8 cellular contexts compared by ENCODE assay signal in the genomic region with DNA sequence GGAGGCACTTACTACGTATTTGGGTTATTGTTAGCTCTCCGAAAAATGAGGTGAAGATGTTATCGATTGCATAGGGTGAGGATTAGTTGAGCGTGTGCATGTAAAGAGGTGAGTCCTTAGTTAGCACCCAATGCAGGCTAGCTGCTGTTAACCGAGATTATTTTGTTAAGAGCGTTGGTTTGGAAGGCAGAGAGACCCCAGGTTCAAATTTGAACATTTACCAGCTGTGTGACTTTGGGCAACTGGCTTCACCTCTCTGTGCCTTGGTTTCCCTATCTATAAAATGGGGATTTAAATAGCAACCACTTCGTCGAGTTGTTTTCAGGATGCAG. TPM values are rescaled to one million over a fixed set of nuclear protein-coding genes. Genes with fewer than 3 reads are reported as not detected.
DNase-seq lines count a peak whose midpoint lies in the region; ATAC-seq and TF ChIP-seq lines count a peak whose summit lies in the region.

No MANE protein-coding gene starts in this region.

- no peak for DNase-seq in HL-60 (ENCODE audit: low read depth in 1 of 2, low spot score in 1 of 2)
- no peak for DNase-seq in astrocyte of the spinal cord (ENCODE audit: low read depth, low spot score)
- no peak for DNase-seq in medulla oblongata (ENCODE audit: extremely low spot score)
- DNase-seq in posterior cingulate gyrus: no peak

- intact Hi-C loops in posterior cingulate gyrus (cut with DNase I): loop anchor here (2.0 kb wide), 1 partner anchor 97 kb away; no protein-coding TSS in a partner anchor

- peaks cover 4% of the 10 kb centered on the region for H3K36me3 ChIP-seq in mesodermal cell (ENCODE audit: control insufficient read depth, insufficient read depth, low read length)

- in situ Hi-C loops in astrocyte of the spinal cord (cut with HindIII; ENCODE audit: low sequenced_read_pairs): no loop called here

- WGBS in mesodermal cell (ENCODE audit: insufficient coverage in 2 of 2), 2 experiments: 10 to 17% methylated on average over 8 of the region's 8 CpGs

- no peaks in the 10 kb centered on the region for H3K4me1 ChIP-seq in mesodermal cell (ENCODE audit: control insufficient read depth, insufficient read depth, low read length, poor library complexity, severe bottlenecking)

- H3K4me3 ChIP-seq in HL-60 (replicated peaks; ENCODE audit: insufficient read depth, low read length) (peak overlapping the region; percentile 57), astrocyte of the spinal cord (ENCODE audit: low read depth, low read length) (peak overlapping the region; percentile 90), mesodermal cell (ENCODE audit: extremely low read depth, insufficient read depth, low read length, poor library complexity, severe bottlenecking) (peak overlapping the region; percentile 86)

- no peak for ATAC-seq in GM18502 (IDR thresholded peaks at IDR 0.05; ENCODE audit: poor library complexity, unreplicated experiment)
- ATAC-seq in HG02759 (IDR thresholded peaks at IDR 0.05; ENCODE audit: unreplicated experiment): no peak

- TF ChIP-seq CTCF in 22Rv1 (IDR thresholded peaks at IDR 0.05): no peak
- no peak for TF ChIP-seq CTCF in HL-60 (IDR thresholded peaks at IDR 0.05; ENCODE audit: insufficient read depth, low read length)
- no peak for TF ChIP-seq CTCF in astrocyte of the spinal cord (IDR thresholded peaks at IDR 0.05; ENCODE audit: low read depth, low read length)

- H3K27ac ChIP-seq in 22Rv1 (peak overlapping the region; percentile 85), HL-60 (replicated peaks) (peak overlapping the region; percentile 28; the same call in 1 of the 2 replicates), mesodermal cell (ENCODE audit: low read depth, low read length, severe bottlenecking) (no peak overlapping the region)

- H3K27me3 ChIP-seq in HL-60 (ENCODE audit: insufficient read depth, poor library complexity, severe bottlenecking): no peaks in the 10 kb centered on the region

- no peaks in the 10 kb centered on the region for H3K9me3 ChIP-seq in mesodermal cell (ENCODE audit: control insufficient read depth, low read length)

RNA-seq across cellular contexts. Expression of gene SIPA1L3, which starts 0.7 kb away (rescaled TPM):
- polyA plus RNA-seq in mesodermal cell (2013, experiment 1 of 2): 7.4 TPM
- polyA plus RNA-seq in mesodermal cell (2013, experiment 2 of 2): 9.0 TPM

RNA-seq across cellular contexts. Expression of gene WDR87, which starts 1.3 kb away (rescaled TPM):
- polyA plus RNA-seq in mesodermal cell (2013, experiment 1 of 2): not detected
- not detected for polyA plus RNA-seq in mesodermal cell (2013, experiment 2 of 2)
